Comparison of ENCODE assay signal across 8 cellular contexts in the genomic region with DNA sequence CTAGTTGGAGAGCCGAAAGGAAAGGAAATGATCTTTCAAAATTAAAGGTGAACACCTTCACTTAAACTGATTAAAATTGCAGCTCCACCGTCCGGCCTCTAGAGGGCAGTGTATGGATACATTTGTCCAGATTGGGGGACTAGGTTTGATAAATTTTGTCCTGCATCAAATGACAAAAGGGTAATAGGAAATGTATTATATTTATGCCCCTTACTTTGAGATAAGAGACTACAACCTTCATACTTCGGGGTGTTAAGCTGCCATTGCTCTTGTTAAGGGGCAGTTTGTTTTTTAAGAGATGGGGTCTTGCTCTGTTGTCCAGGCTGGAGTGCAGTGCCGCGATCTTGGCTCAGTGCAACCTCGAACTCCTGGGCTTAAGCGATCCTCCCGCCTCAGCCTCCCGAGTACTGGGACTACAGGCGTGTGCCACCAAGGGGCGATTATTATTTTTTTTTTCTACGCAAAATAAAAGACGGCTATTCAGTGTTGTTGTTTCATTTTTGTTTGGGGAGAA. TPM values are rescaled to one million over a fixed set of nuclear protein-coding genes. Genes with fewer than 3 reads are reported as not detected.
DNase-seq lines count a peak whose midpoint lies in the region; ATAC-seq and TF ChIP-seq lines count a peak whose summit lies in the region.

No MANE protein-coding gene starts in this region.

- peaks cover 0 to 36% of the 10 kb centered on the region in 2 donors for H3K36me3 ChIP-seq in vagina

- peak overlapping the region; percentile 28 for H3K27ac Mint-ChIP-seq in activated naive CD8-positive, alpha-beta T cell
- H3K27ac Mint-ChIP-seq in osteocyte (ENCODE audit: unreplicated experiment), result peak overlapping the region; percentile 87

- intact Hi-C loops in vagina (cut with DNase I), result loop anchor here (2.0 kb wide), 1 partner anchor 45 kb away; the partner anchor contains the start of gene RPS26

- no peak for ATAC-seq in HG03045 (IDR thresholded peaks at IDR 0.05; ENCODE audit: unreplicated experiment)

- TF ChIP-seq CTCF in osteocyte (IDR thresholded peaks at IDR 0.05) (peak; percentile 81), vagina (IDR thresholded peaks at IDR 0.05) (peak; percentile 55 to 71 (median 57))

- H3K9me3 Mint-ChIP-seq in activated naive CD8-positive, alpha-beta T cell (ENCODE audit: low read depth), result no peaks in the 10 kb centered on the region
- no peaks in the 10 kb centered on the region for H3K9me3 Mint-ChIP-seq in osteocyte (ENCODE audit: unreplicated experiment)

- H3K27me3 ChIP-seq in vagina, result no peaks in the 10 kb centered on the region

- H3K4me1 ChIP-seq in vagina, result peaks cover 16% of the 10 kb centered on the region

- no peaks in the 10 kb centered on the region for H3K27me3 Mint-ChIP-seq in activated naive CD8-positive, alpha-beta T cell
- no peaks in the 10 kb centered on the region for H3K27me3 Mint-ChIP-seq in osteocyte (ENCODE audit: unreplicated experiment)

- TF ChIP-seq POLR2A in vagina (IDR thresholded peaks at IDR 0.05), result no peak

- peak overlapping the region; percentile 76 for H3K27ac ChIP-seq in vagina

- peak overlapping the region; percentile 71 for H3K4me3 Mint-ChIP-seq in activated naive CD8-positive, alpha-beta T cell
- H3K4me3 Mint-ChIP-seq in osteocyte (ENCODE audit: unreplicated experiment), result peak overlapping the region; percentile 95

- H3K4me3 ChIP-seq in vagina, result peak overlapping the region; percentile 65 to 68

- peaks cover 22% of the 10 kb centered on the region for H3K4me1 Mint-ChIP-seq in activated naive CD8-positive, alpha-beta T cell (ENCODE audit: low read depth)
- peaks cover 16% of the 10 kb centered on the region for H3K4me1 Mint-ChIP-seq in osteocyte (ENCODE audit: unreplicated experiment)

- DNase-seq in DMS53 (lab: John Stamatoyannopoulos, UW), result peak; percentile 84
- DNase-seq in M059J (ENCODE audit: low read depth), result peak; percentile 69
- peak; percentile 58 for DNase-seq in SK-N-DZ (ENCODE audit: low spot score)
- peak; percentile 65 for DNase-seq in glomerular visceral epithelial cell (ENCODE audit: extremely low spot score)
- DNase-seq in osteocyte (ENCODE audit: extremely low spot score, unreplicated experiment), result no peak
- no peak for DNase-seq in vagina (ENCODE audit: extremely low spot score in 2 of 2)

- no peaks in the 10 kb centered on the region for H3K9me3 ChIP-seq in vagina

- no peaks in the 10 kb centered on the region for H3K36me3 Mint-ChIP-seq in activated naive CD8-positive, alpha-beta T cell
- peaks cover 24% of the 10 kb centered on the region for H3K36me3 Mint-ChIP-seq in osteocyte (ENCODE audit: unreplicated experiment)

RNA-seq across cellular contexts. Expression of gene SUOX, which starts 0.8 kb away (rescaled TPM):
- total RNA-seq in M059J (2014; rRNA removed; shearing (Covaris generic)), result 9.7 and 17.0 TPM in 2 replicates
- polyA plus RNA-seq in SK-N-DZ (2014; cell fraction: cytosol; rRNA removed), result 15.3 and 15.7 TPM in 2 replicates
- 17.3 and 21.9 TPM in 2 replicates for polyA plus RNA-seq in SK-N-DZ (2014; cell fraction: nucleus; rRNA removed)
- 16.2 and 19.4 TPM in 2 replicates for total RNA-seq in osteocyte
- total RNA-seq in vagina, result 15.5 TPM

RNA-seq across cellular contexts. Expression of gene RAB5B, which starts 22.4 kb away (rescaled TPM):
- 58.1 and 71.3 TPM in 2 replicates for total RNA-seq in M059J (2014; rRNA removed; shearing (Covaris generic))
- 37.1 and 42.8 TPM in 2 replicates for polyA plus RNA-seq in SK-N-DZ (2014; cell fraction: cytosol; rRNA removed)
- polyA plus RNA-seq in SK-N-DZ (2014; cell fraction: nucleus; rRNA removed), result 22.1 and 33.4 TPM in 2 replicates
- total RNA-seq in osteocyte, result 126 and 134 TPM in 2 replicates
- 80.5 TPM for total RNA-seq in vagina

RNA-seq across cellular contexts. Expression of gene IKZF4, which starts 24.6 kb away (rescaled TPM):
- total RNA-seq in M059J (2014; rRNA removed; shearing (Covaris generic)), result 0.57 and 1.2 TPM in 2 replicates
- 4.0 and 5.0 TPM in 2 replicates for polyA plus RNA-seq in SK-N-DZ (2014; cell fraction: cytosol; rRNA removed)
- polyA plus RNA-seq in SK-N-DZ (2014; cell fraction: nucleus; rRNA removed), result 3.2 and 13.6 TPM in 2 replicates
- total RNA-seq in osteocyte, result 8.2 and 10.6 TPM in 2 replicates
- 4.4 TPM for total RNA-seq in vagina

RNA-seq across cellular contexts. Expression of gene CDK2, which starts 29.6 kb away (rescaled TPM):
- 112 and 148 TPM in 2 replicates for total RNA-seq in M059J (2014; rRNA removed; shearing (Covaris generic))
- 80.8 and 89.1 TPM in 2 replicates for polyA plus RNA-seq in SK-N-DZ (2014; cell fraction: cytosol; rRNA removed)
- 86.2 and 97.4 TPM in 2 replicates for polyA plus RNA-seq in SK-N-DZ (2014; cell fraction: nucleus; rRNA removed)
- total RNA-seq in osteocyte (27.3 and 29.6 TPM in 2 replicates), vagina (26.0 TPM)

RNA-seq across cellular contexts. Expression of gene PMEL, which starts 30.4 kb away (rescaled TPM):
- 0.54 and 0.69 TPM in 2 replicates for total RNA-seq in M059J (2014; rRNA removed; shearing (Covaris generic))
- polyA plus RNA-seq in SK-N-DZ (2014; cell fraction: cytosol; rRNA removed), result 71.4 and 76.3 TPM in 2 replicates
- 111 and 118 TPM in 2 replicates for polyA plus RNA-seq in SK-N-DZ (2014; cell fraction: nucleus; rRNA removed)
- total RNA-seq in osteocyte (1.0 and 1.4 TPM in 2 replicates), vagina (1.2 TPM)

Comparison
In these comparisons a context has a peak if more than half of its experiments do, and no peak if none do; other contexts are left out.
1. DNase-seq: peak in DMS53 (single experiment), M059J (single experiment), SK-N-DZ (single experiment) and glomerular visceral epithelial cell (single experiment); none in osteocyte (single experiment) and vagina (0 of 2).